1 cellular context compared by ENCODE assay signal in genomic region chr9:135151905-135152304, GRCh38.
TF ChIP-seq lines count a peak whose summit lies in the region.

No MANE protein-coding gene starts in this region.

TF ChIP-seq in HCT116, 20 proteins besides CTCF, POLR2A, EP300 and RAD21 (continued from another document):
- TF ChIP-seq REST (IDR thresholded peaks at IDR 0.05; ENCODE audit: low read depth), result no peak
